ENCODE assay signal across 13 cellular contexts in genomic region chr19:14550201-14550754, GRCh38. TPM values are rescaled to one million over a fixed set of nuclear protein-coding genes. Genes with fewer than 3 reads are reported as not detected.
A peak's percentile ranks its signal among the peaks of the same experiment; 100 is the strongest.
DNase-seq lines count a peak whose midpoint lies in the region; ATAC-seq and TF ChIP-seq lines count a peak whose summit lies in the region.
"Had no signal": no experiment of that assay in that cellular context is flagged by ENCODE, and none has a peak within 500 bp of the region (broad histone marks: within the 10 kb centered on the region; RNA-seq: fewer than 3 reads in every experiment).

No MANE protein-coding gene starts in this region.

- no peaks in the 10 kb centered on the region for H3K9me3 Mint-ChIP-seq in activated naive CD4-positive, alpha-beta T cell treated with anti-CD3 and anti-CD28 coated beads, Interleukin-2, amount 50 U/mL, for 24 hours
- H3K9me3 Mint-ChIP-seq in activated T-helper 17 cell treated with anti-CD3 and anti-CD28 coated beads, Interleukin-2, amount 50 U/mL, for 72 hours: no peaks in the 10 kb centered on the region
- H3K9me3 Mint-ChIP-seq in type B pancreatic cell: no peaks in the 10 kb centered on the region

- H3K36me3 Mint-ChIP-seq in activated naive CD4-positive, alpha-beta T cell treated with anti-CD3 and anti-CD28 coated beads, Interleukin-2, amount 50 U/mL, for 24 hours: peaks cover 3% of the 10 kb centered on the region
- peaks cover 16% of the 10 kb centered on the region for H3K36me3 Mint-ChIP-seq in activated T-helper 17 cell treated with anti-CD3 and anti-CD28 coated beads, Interleukin-2, amount 50 U/mL, for 72 hours (ENCODE audit: low read depth)
- peaks cover 4% of the 10 kb centered on the region for H3K36me3 Mint-ChIP-seq in type B pancreatic cell

- no peak overlapping the region for H3K4me3 Mint-ChIP-seq in activated naive CD4-positive, alpha-beta T cell treated with anti-CD3 and anti-CD28 coated beads, Interleukin-2, amount 50 U/mL, for 24 hours
- H3K4me3 Mint-ChIP-seq in activated T-helper 17 cell treated with anti-CD3 and anti-CD28 coated beads, Interleukin-2, amount 50 U/mL, for 72 hours: no peak overlapping the region
- H3K4me3 Mint-ChIP-seq in type B pancreatic cell: peak overlapping the region; percentile 71

- DNase-seq in activated naive CD4-positive, alpha-beta T cell (lab: John Stamatoyannopoulos, UW): no peak
- DNase-seq in left lobe of liver (ENCODE audit: low spot score) (peak; percentile 80), type B pancreatic cell (ENCODE audit: extremely low spot score, unreplicated experiment) (no peak), NCI-H2107 treated with DMSO at 0.1 percent for 48 hours (lab: John Stamatoyannopoulos, UW; ENCODE audit: unreplicated experiment) (no peak), posterior vena cava (ENCODE audit: low spot score) (no peak), pons (ENCODE audit: low spot score) (no peak)
- DNase-seq: activated effector memory CD4-positive, alpha-beta T cell treated with Interleukin-2 at 50 U/mL for 16 hours; erythroblast; Kasumi-1; lower lobe of right lung; SIG-M5 had no signal

- intact Hi-C loops in posterior vena cava (cut with DNase I): loop anchor here in 1 of 2 donors (10.0 kb wide), 1 partner anchor 1575 kb away; no protein-coding TSS in a partner anchor

- no peak for ATAC-seq in activated T-helper 17 cell treated with anti-CD3 and anti-CD28 coated beads, Interleukin-2, amount 50 U/mL, for 72 hours (replicated peaks)
- peak; percentile 58 for ATAC-seq in left lobe of liver
- ATAC-seq: lower lobe of right lung had no signal

- no peaks in the 10 kb centered on the region for H3K27me3 Mint-ChIP-seq in activated naive CD4-positive, alpha-beta T cell treated with anti-CD3 and anti-CD28 coated beads, Interleukin-2, amount 50 U/mL, for 24 hours
- H3K27me3 Mint-ChIP-seq in activated T-helper 17 cell treated with anti-CD3 and anti-CD28 coated beads, Interleukin-2, amount 50 U/mL, for 72 hours: no peaks in the 10 kb centered on the region
- no peaks in the 10 kb centered on the region for H3K27me3 Mint-ChIP-seq in type B pancreatic cell

- peak overlapping the region; percentile 84 for H3K27ac Mint-ChIP-seq in activated naive CD4-positive, alpha-beta T cell treated with anti-CD3 and anti-CD28 coated beads, Interleukin-2, amount 50 U/mL, for 24 hours
- H3K27ac Mint-ChIP-seq in activated T-helper 17 cell treated with anti-CD3 and anti-CD28 coated beads, Interleukin-2, amount 50 U/mL, for 72 hours: peak overlapping the region; percentile 4
- H3K27ac Mint-ChIP-seq in type B pancreatic cell: peak overlapping the region; percentile 82

- H3K4me1 Mint-ChIP-seq in activated naive CD4-positive, alpha-beta T cell treated with anti-CD3 and anti-CD28 coated beads, Interleukin-2, amount 50 U/mL, for 24 hours: peaks cover 46% of the 10 kb centered on the region
- peaks cover 5% of the 10 kb centered on the region for H3K4me1 Mint-ChIP-seq in activated T-helper 17 cell treated with anti-CD3 and anti-CD28 coated beads, Interleukin-2, amount 50 U/mL, for 72 hours
- peaks cover 4% of the 10 kb centered on the region for H3K4me1 Mint-ChIP-seq in type B pancreatic cell (ENCODE audit: unreplicated experiment)

- no peak for TF ChIP-seq CTCF in type B pancreatic cell (conservative IDR thresholded peaks at IDR 0.05)

RNA-seq across cellular contexts. Expression of gene TECR, which starts 20.9 kb away (rescaled TPM):
- total RNA-seq in activated T-helper 17 cell treated with anti-CD3 and anti-CD28 coated beads, Interleukin-2, amount 50 U/mL, for 72 hours: 100 to 1,000 TPM; 100 to 139 TPM
- total RNA-seq in left lobe of liver: 101 TPM
- total RNA-seq in type B pancreatic cell (ENCODE audit: low replicate concordance): 171 and 240 TPM in 2 replicates
- 10 to 100 TPM; 36.8 to 56.6 TPM for total RNA-seq in posterior vena cava

RNA-seq across cellular contexts. Expression of gene NDUFB7, which starts 21.6 kb away (rescaled TPM):
- total RNA-seq in activated T-helper 17 cell treated with anti-CD3 and anti-CD28 coated beads, Interleukin-2, amount 50 U/mL, for 72 hours: 100 to 1,000 TPM in 1 of 2 donors, 10 to 100 TPM in 1; 79.7 to 132 TPM
- total RNA-seq in left lobe of liver (134 TPM), type B pancreatic cell (ENCODE audit: low replicate concordance) (137 and 188 TPM in 2 replicates), posterior vena cava (100 to 1,000 TPM; 157 to 177 TPM)

RNA-seq across cellular contexts. Expression of gene DNAJB1, which starts 32.1 kb away (rescaled TPM):
- total RNA-seq in activated T-helper 17 cell treated with anti-CD3 and anti-CD28 coated beads, Interleukin-2, amount 50 U/mL, for 72 hours: 100 to 1,000 TPM in 1 of 2 donors, 10 to 100 TPM in 1; 79.4 to 140 TPM
- total RNA-seq in left lobe of liver (70.7 TPM), type B pancreatic cell (ENCODE audit: low replicate concordance) (142 and 277 TPM in 2 replicates), posterior vena cava (10 to 100 TPM; 56.2 to 63.2 TPM)

RNA-seq across cellular contexts. Expression of gene CLEC17A, which starts 32.6 kb away (rescaled TPM):
- 1 to 10 TPM in 1 of 2 donors, under 1 TPM in 1; 0.78 to 2.0 TPM for total RNA-seq in activated T-helper 17 cell treated with anti-CD3 and anti-CD28 coated beads, Interleukin-2, amount 50 U/mL, for 72 hours
- total RNA-seq in left lobe of liver (not detected), type B pancreatic cell (ENCODE audit: low replicate concordance) (not detected in 2 replicates), posterior vena cava (under 1 TPM in 1 of 2 donors, not detected in 1; 0.42 TPM)
- total RNA-seq: lower lobe of right lung had no signal

RNA-seq across cellular contexts. Expression of gene GIPC1, which starts 54.4 kb away (rescaled TPM):
- total RNA-seq in activated T-helper 17 cell treated with anti-CD3 and anti-CD28 coated beads, Interleukin-2, amount 50 U/mL, for 72 hours: 10 to 100 TPM; 23.4 to 44.9 TPM
- total RNA-seq in left lobe of liver (28.2 TPM), type B pancreatic cell (ENCODE audit: low replicate concordance) (123 and 308 TPM in 2 replicates), posterior vena cava (10 to 100 TPM; 43.5 to 46.1 TPM)

Comparison
In these comparisons a context has a peak if more than half of its experiments do, and no peak if none do; other contexts are left out.
1. H3K27ac Mint-ChIP-seq: peak in every context shown above with its lines; median percentile 84 in activated naive CD4-positive, alpha-beta T cell treated with anti-CD3 and anti-CD28 coated beads, Interleukin-2, amount 50 U/mL, for 24 hours; 82 in type B pancreatic cell; 4 in activated T-helper 17 cell treated with anti-CD3 and anti-CD28 coated beads, Interleukin-2, amount 50 U/mL, for 72 hours.